In genomic region chr16:325375-326155, GRCh38 we compare ENCODE assay signal across 12 cellular contexts. TPM values are rescaled to one million over a fixed set of nuclear protein-coding genes. Genes with fewer than 3 reads are reported as not detected.
DNase-seq lines count a peak whose midpoint lies in the region; ATAC-seq and TF ChIP-seq lines count a peak whose summit lies in the region.
"Had no signal": no experiment of that assay in that cellular context is flagged by ENCODE, and none has a peak within 500 bp of the region (broad histone marks: within the 10 kb centered on the region; RNA-seq: fewer than 3 reads in every experiment).

No MANE protein-coding gene starts in this region.

- ATAC-seq in activated naive CD4-positive, alpha-beta T cell treated with anti-CD3 and anti-CD28 coated beads, Interleukin-2, amount 50 U/mL, for 72 hours, result no peak
- ATAC-seq in Panc1, result no peak
- no peak for ATAC-seq in GM19467 (IDR thresholded peaks at IDR 0.05; ENCODE audit: unreplicated experiment)
- no peak for ATAC-seq in HG02763 (IDR thresholded peaks at IDR 0.05; ENCODE audit: unreplicated experiment)

- TF ChIP-seq EP300 in stomach (IDR thresholded peaks at IDR 0.05), result no peak

- DNase-seq in activated naive CD4-positive, alpha-beta T cell treated with anti-CD3 and anti-CD28 coated beads, Interleukin-2, amount 10 ng/mL, durations not matched to agents 7 days and 5 days, result no peak
- no peak for DNase-seq in activated naive CD4-positive, alpha-beta T cell treated with anti-CD3 and anti-CD28 coated beads, Interleukin-2, amount 50 U/mL, for 72 hours (ENCODE audit: low spot score in 2 of 2)
- DNase-seq in Panc1 (ENCODE audit: low read depth, low spot score) (no peak), stomach (no peak), NCI-H774 (lab: John Stamatoyannopoulos, UW) (no peak)
- DNase-seq: Karpas-422, RPMI8226 had no signal

- no peaks in the 10 kb centered on the region for H3K9me3 Mint-ChIP-seq in activated naive CD4-positive, alpha-beta T cell treated with anti-CD3 and anti-CD28 coated beads, Interleukin-2, amount 10 ng/mL, durations not matched to agents 7 days and 5 days
- no peaks in the 10 kb centered on the region for H3K9me3 Mint-ChIP-seq in activated naive CD4-positive, alpha-beta T cell treated with anti-CD3 and anti-CD28 coated beads, Interleukin-2, amount 50 U/mL, for 72 hours

- H3K9me3 ChIP-seq in Panc1 (ENCODE audit: control insufficient read depth, insufficient read depth, low read depth, low read length), result no peaks in the 10 kb centered on the region
- no peaks in the 10 kb centered on the region for H3K9me3 ChIP-seq in endocrine pancreas (ENCODE audit: control insufficient read depth, low read length)
- H3K9me3 ChIP-seq in stomach, result no peaks in the 10 kb centered on the region
- H3K9me3 ChIP-seq: HAP-1 had no signal

- H3K4me3 ChIP-seq in Panc1 (ENCODE audit: low read depth in 2 of 2, low read length in 2 of 2) (peak overlapping the region in 1 of 2 experiments; percentile 9; a peak in 2 of 4 replicates), endocrine pancreas (ENCODE audit: control insufficient read depth, insufficient read depth, low read length) (no peak overlapping the region), stomach (peak overlapping the region in 2 of 4 donors; percentile 24 to 31)
- H3K4me3 ChIP-seq: HAP-1 had no signal

- in situ Hi-C loops in Panc1 (cut with HindIII; ENCODE audit: low pct_unique_long_range_greater_than_20kb, low sequenced_read_pairs), result no loop called here

- peaks cover 4% of the 10 kb centered on the region for H3K36me3 Mint-ChIP-seq in activated naive CD4-positive, alpha-beta T cell treated with anti-CD3 and anti-CD28 coated beads, Interleukin-2, amount 10 ng/mL, durations not matched to agents 7 days and 5 days
- no peaks in the 10 kb centered on the region for H3K36me3 Mint-ChIP-seq in activated naive CD4-positive, alpha-beta T cell treated with anti-CD3 and anti-CD28 coated beads, Interleukin-2, amount 50 U/mL, for 72 hours

- H3K4me1 Mint-ChIP-seq in activated naive CD4-positive, alpha-beta T cell treated with anti-CD3 and anti-CD28 coated beads, Interleukin-2, amount 10 ng/mL, durations not matched to agents 7 days and 5 days, result peaks cover 58% of the 10 kb centered on the region

- 86 to 97% (median 89%) methylated on average over 14 to 28 of the region's 28 CpGs for WGBS in stomach, 5 donors

- intact Hi-C loops in Panc1 (cut with micrococcal nuclease; ENCODE audit: unreplicated experiment), result no loop called here
- intact Hi-C loops in stomach (cut with DNase I; ENCODE audit: low total_unique reads), result no loop called here

- H3K4me1 ChIP-seq in Panc1 (ENCODE audit: control insufficient read depth, insufficient read depth, low read length) (peaks cover 43% of the 10 kb centered on the region), endocrine pancreas (ENCODE audit: control insufficient read depth, insufficient read depth, low read length) (no peaks in the 10 kb centered on the region), stomach (peaks cover 39 to 62% (median 53%) of the 10 kb centered on the region in 4 donors)

- BruUV-seq in Panc1 (replicated peaks; lab: Mats Ljungman, UMichigan), result no TSS peak

- H3K27ac Mint-ChIP-seq in activated naive CD4-positive, alpha-beta T cell treated with anti-CD3 and anti-CD28 coated beads, Interleukin-2, amount 10 ng/mL, durations not matched to agents 7 days and 5 days, result peak overlapping the region; percentile 82
- peak overlapping the region in 1 of 2 donors; percentile 55 for H3K27ac Mint-ChIP-seq in activated naive CD4-positive, alpha-beta T cell treated with anti-CD3 and anti-CD28 coated beads, Interleukin-2, amount 50 U/mL, for 72 hours

- H3K27ac ChIP-seq in Panc1 (ENCODE audit: low read length) (peak overlapping the region; percentile 74), stomach (peak overlapping the region in 4 of 5 donors; percentile 35 to 89 (median 86))

- peak overlapping the region; percentile 65 for H3K4me3 Mint-ChIP-seq in activated naive CD4-positive, alpha-beta T cell treated with anti-CD3 and anti-CD28 coated beads, Interleukin-2, amount 10 ng/mL, durations not matched to agents 7 days and 5 days

- TF ChIP-seq POLR2A in stomach (IDR thresholded peaks at IDR 0.05), result no peak

- CTCF ChIA-PET in activated naive CD4-positive, alpha-beta T cell treated with anti-CD3 and anti-CD28 coated beads, Interleukin-2, amount 10 ng/mL, durations not matched to agents 7 days and 5 days (lab: Charles Lee), result no interaction called here
- CTCF ChIA-PET in Panc1 (lab: Charles Lee), result no interaction called here

- peak overlapping the region; percentile 7 for H3K9ac ChIP-seq in endocrine pancreas (ENCODE audit: control insufficient read depth, insufficient read depth, low read length)

- POLR2A ChIA-PET in Panc1 (lab: Charles Lee), result interaction anchor here (0.5 kb wide), 1 partner anchor 48 kb away, joined by 3 read pairs; no protein-coding TSS in a partner anchor

- H3K36me3 ChIP-seq in Panc1 (ENCODE audit: control insufficient read depth, insufficient read depth, low read length), result no peaks in the 10 kb centered on the region
- H3K36me3 ChIP-seq in endocrine pancreas (ENCODE audit: control insufficient read depth, insufficient read depth, low read length), result no peaks in the 10 kb centered on the region
- H3K36me3 ChIP-seq in stomach, result no peaks in the 10 kb centered on the region

- peaks cover 23% of the 10 kb centered on the region for H3K27me3 Mint-ChIP-seq in activated naive CD4-positive, alpha-beta T cell treated with anti-CD3 and anti-CD28 coated beads, Interleukin-2, amount 10 ng/mL, durations not matched to agents 7 days and 5 days

- TF ChIP-seq CTCF in Panc1 (IDR thresholded peaks at IDR 0.05) (no peak), stomach (IDR thresholded peaks at IDR 0.05) (no peak)

- no peaks in the 10 kb centered on the region for H3K27me3 ChIP-seq in Panc1 (ENCODE audit: control insufficient read depth, insufficient read depth, low read length)
- no peaks in the 10 kb centered on the region for H3K27me3 ChIP-seq in endocrine pancreas (ENCODE audit: control insufficient read depth, insufficient read depth, low read length)
- H3K27me3 ChIP-seq in stomach, result no peaks in the 10 kb centered on the region

RNA-seq across cellular contexts. Expression of gene AXIN1, which starts 27.0 kb away (rescaled TPM):
- 10 to 100 TPM; 21.4 to 22.8 TPM for total RNA-seq in activated naive CD4-positive, alpha-beta T cell treated with anti-CD3 and anti-CD28 coated beads, Interleukin-2, amount 50 U/mL, for 72 hours
- total RNA-seq in Panc1 (2021; ENCODE audit: unreplicated experiment) (53.3 TPM), stomach (10 to 100 TPM; 11.7 to 69.2 (median 17.0) TPM)
- 82.4 TPM for polyA plus RNA-seq in Panc1 (2012; ENCODE audit: insufficient read length)
- polyA plus RNA-seq in stomach, result 10 to 100 TPM; 13.3 to 19.1 (median 17.9) TPM

RNA-seq across cellular contexts. Expression of gene PDIA2, which starts 42.6 kb away (rescaled TPM):
- not detected for total RNA-seq in activated naive CD4-positive, alpha-beta T cell treated with anti-CD3 and anti-CD28 coated beads, Interleukin-2, amount 50 U/mL, for 72 hours
- total RNA-seq in Panc1 (2021; ENCODE audit: unreplicated experiment) (1.1 TPM), stomach (100 to 1,000 TPM in 1 of 5 donors, 10 to 100 TPM in 3, not detected in 1; 32.3 to 118 (median 65.1) TPM)
- polyA plus RNA-seq in Panc1 (2012; ENCODE audit: insufficient read length), result 3.2 TPM
- polyA plus RNA-seq in stomach, result 100 to 1,000 TPM; 142 to 932 (median 584) TPM
- total RNA-seq: lung microvascular endothelial cell had no signal

RNA-seq across cellular contexts. Expression of gene MRPL28, which starts 44.8 kb away (rescaled TPM):
- total RNA-seq in activated naive CD4-positive, alpha-beta T cell treated with anti-CD3 and anti-CD28 coated beads, Interleukin-2, amount 50 U/mL, for 72 hours, result 10 to 100 TPM; 77.9 to 97.7 TPM
- total RNA-seq in Panc1 (2021; ENCODE audit: unreplicated experiment), result 140 TPM
- 198 TPM for polyA plus RNA-seq in Panc1 (2012; ENCODE audit: insufficient read length)
- 100 to 1,000 TPM in 1 of 5 donors, 10 to 100 TPM in 3, 1 to 10 TPM in 1; 9.9 to 106 (median 30.7) TPM for total RNA-seq in stomach
- polyA plus RNA-seq in stomach, result 100 to 1,000 TPM in 1 of 3 donors, 10 to 100 TPM in 2; 78.8 to 100 (median 83.4) TPM

RNA-seq across cellular contexts. Expression of gene ARHGDIG, which starts 45.2 kb away (rescaled TPM):
- total RNA-seq in activated naive CD4-positive, alpha-beta T cell treated with anti-CD3 and anti-CD28 coated beads, Interleukin-2, amount 50 U/mL, for 72 hours, result not detected
- total RNA-seq in Panc1 (2021; ENCODE audit: unreplicated experiment), result 2.4 TPM
- 8.3 TPM for polyA plus RNA-seq in Panc1 (2012; ENCODE audit: insufficient read length)
- total RNA-seq in stomach, result 10 to 100 TPM in 2 of 5 donors, 1 to 10 TPM in 2, not detected in 1; 3.1 to 39.7 (median 11.0) TPM
- 10 to 100 TPM in 1 of 3 donors, 1 to 10 TPM in 2; 5.2 to 50.4 (median 9.6) TPM for polyA plus RNA-seq in stomach

RNA-seq across cellular contexts. Expression of gene RGS11, which starts 49.8 kb away (rescaled TPM):
- under 1 TPM in 1 of 2 donors, not detected in 1; 0.14 TPM for total RNA-seq in activated naive CD4-positive, alpha-beta T cell treated with anti-CD3 and anti-CD28 coated beads, Interleukin-2, amount 50 U/mL, for 72 hours
- 10.2 TPM for total RNA-seq in Panc1 (2021; ENCODE audit: unreplicated experiment)
- 25.0 TPM for polyA plus RNA-seq in Panc1 (2012; ENCODE audit: insufficient read length)
- total RNA-seq in stomach, result 10 to 100 TPM in 2 of 5 donors, 1 to 10 TPM in 3; 2.6 to 24.6 (median 7.0) TPM
- polyA plus RNA-seq in stomach, result 10 to 100 TPM in 2 of 3 donors, 1 to 10 TPM in 1; 7.3 to 26.3 (median 11.9) TPM
